Comparison of ENCODE assay signal across 1 cellular context in genomic region chr12:115108129-115109100, GRCh38.
TF ChIP-seq lines count a peak whose summit lies in the region.

No MANE protein-coding gene starts in this region.

TF ChIP-seq in liver, 16 proteins besides CTCF, POLR2A, EP300 and RAD21 (continued from another document):
- peak; percentile 28 for TF ChIP-seq SP1 (IDR thresholded peaks at IDR 0.05)
- TF ChIP-seq HNF4G (IDR thresholded peaks at IDR 0.05): peak; percentile 63
